Comparison of ENCODE assay signal across 29 cellular contexts in genomic region chr1:4056422-4056821, GRCh38.
"Had no signal": no experiment of that assay in that cellular context is flagged by ENCODE, and none has a peak within 500 bp of the region (broad histone marks: within the 10 kb centered on the region; RNA-seq: fewer than 3 reads in every experiment).

No MANE protein-coding gene starts in this region.

- H3K4me1 Mint-ChIP-seq: activated CD4-positive, alpha-beta T cell treated with anti-CD3 and anti-CD28 coated beads for 36 hours; activated CD4-positive, alpha-beta T cell treated with anti-CD3 and anti-CD28 coated beads, Interleukin-2, amount 10 ng/mL, durations not matched to agents 24 days and 14 days; activated CD8-positive, alpha-beta memory T cell treated with anti-CD3 and anti-CD28 coated beads, Interleukin-2, amount 10 ng/mL, durations not matched to agents 7 days and 5 days; activated naive CD4-positive, alpha-beta T cell treated with anti-CD3 and anti-CD28 coated beads, Interleukin-2, amount 10 ng/mL, durations not matched to agents 7 days and 5 days; activated naive CD8-positive, alpha-beta T cell treated with anti-CD3 and anti-CD28 coated beads, Interleukin-2, amount 10 ng/mL, durations not matched to agents 7 days and 5 days had no signal

- H3K36me3 ChIP-seq: brain microvascular endothelial cell, esophagus squamous epithelium, gastroesophageal sphincter, heart right ventricle had no signal

- H3K4me1 ChIP-seq: esophagus squamous epithelium, gastroesophageal sphincter, heart right ventricle had no signal

- H3K9me3 Mint-ChIP-seq: activated CD4-positive, alpha-beta memory T cell treated with anti-CD3 and anti-CD28 coated beads for 36 hours; activated CD4-positive, alpha-beta T cell treated with anti-CD3 and anti-CD28 coated beads, Interleukin-2, amount 10 ng/mL, durations not matched to agents 24 days and 14 days; activated naive CD4-positive, alpha-beta T cell treated with anti-CD3 and anti-CD28 coated beads, Interleukin-2, amount 10 ng/mL, durations not matched to agents 7 days and 5 days; activated naive CD4-positive, alpha-beta T cell treated with anti-CD3 and anti-CD28 coated beads, Interleukin-2, amount 50 U/mL, for 72 hours; activated naive CD8-positive, alpha-beta T cell treated with anti-CD3 and anti-CD28 coated beads, Interleukin-2, amount 10 ng/mL, durations not matched to agents 7 days and 5 days; activated T-helper 1 cell treated with anti-CD3 and anti-CD28 coated beads, Interleukin-12 subunit alpha, Interleukin-12 subunit beta, Interleukin-2, Interleukin-4 antibody, amounts not matched to agents 30 ng/mL and 10 ng/mL and 1 ng/mL, durations not matched to agents 14 hours and 24 hours and 36 hours; central memory CD8-positive, alpha-beta T cell; T-helper 2 cell treated with Interferon-gamma antibody and Interleukin-4, amounts not matched to agents 5 μg/mL and 100 μg/mL, for 36 hours had no signal

- H3K36me3 Mint-ChIP-seq: activated CD4-positive, alpha-beta memory T cell treated with anti-CD3 and anti-CD28 coated beads for 36 hours; activated CD8-positive, alpha-beta memory T cell treated with anti-CD3 and anti-CD28 coated beads, Interleukin-2, amount 10 ng/mL, durations not matched to agents 7 days and 5 days; activated naive CD4-positive, alpha-beta T cell treated with anti-CD3 and anti-CD28 coated beads, Interleukin-2, amount 10 ng/mL, durations not matched to agents 7 days and 5 days; activated naive CD4-positive, alpha-beta T cell treated with anti-CD3 and anti-CD28 coated beads, Interleukin-2, amount 50 U/mL, for 72 hours; activated naive CD8-positive, alpha-beta T cell treated with anti-CD3 and anti-CD28 coated beads, Interleukin-2, amount 10 ng/mL, durations not matched to agents 7 days and 5 days had no signal

- DNase-seq: activated CD4-positive, alpha-beta memory T cell treated with anti-CD3 and anti-CD28 coated beads for 36 hours; activated CD4-positive, alpha-beta T cell treated with anti-CD3 and anti-CD28 coated beads for 36 hours; activated CD4-positive, alpha-beta T cell treated with anti-CD3 and anti-CD28 coated beads, Interleukin-2, amount 10 ng/mL, durations not matched to agents 24 days and 14 days; activated CD4-positive, CD25-positive, alpha-beta regulatory T cell; activated CD4-positive, CD25-positive, alpha-beta regulatory T cell treated with anti-CD3 and anti-CD28 coated beads, Interleukin-2, amount 50 U/mL, for 72 hours; activated CD8-positive, alpha-beta memory T cell treated with anti-CD3 and anti-CD28 coated beads, Interleukin-2, amount 10 ng/mL, durations not matched to agents 7 days and 5 days; activated CD8-positive, alpha-beta memory T cell treated with anti-CD3 and anti-CD28 coated beads, Interleukin-2, amount 50 U/mL, for 4 hours; activated gamma-delta T cell; activated naive CD4-positive, alpha-beta T cell; activated naive CD4-positive, alpha-beta T cell treated with anti-CD3 and anti-CD28 coated beads, Interleukin-2, amount 10 ng/mL, durations not matched to agents 7 days and 5 days; activated naive CD8-positive, alpha-beta T cell treated with anti-CD3 and anti-CD28 coated beads, Interleukin-2, amount 10 ng/mL, durations not matched to agents 7 days and 5 days; activated T-cell treated with anti-CD3 and anti-CD28 coated beads, Interleukin-2, amount 50 U/mL, for 1 hour; activated T-cell treated with anti-CD3 and anti-CD28 coated beads, Interleukin-2, amount 50 U/mL, for 48 hours; anterior cingulate cortex; brain microvascular endothelial cell; effector CD8-positive, alpha-beta T cell; esophagus squamous epithelium; foreskin melanocyte; heart right ventricle; T-helper 1 cell; T-helper 17 cell; T1000 had no signal

- H3K27me3 ChIP-seq: brain microvascular endothelial cell had no signal

- H3K4me3 ChIP-seq: esophagus squamous epithelium, gastroesophageal sphincter, heart right ventricle had no signal

- ATAC-seq: activated CD4-positive, alpha-beta T cell treated with anti-CD3 and anti-CD28 coated beads for 36 hours; activated CD8-positive, alpha-beta memory T cell treated with anti-CD3 and anti-CD28 coated beads, Interleukin-2, amount 10 ng/mL, durations not matched to agents 7 days and 5 days; activated CD8-positive, alpha-beta T cell treated with anti-CD3 and anti-CD28 coated beads, Interleukin-2, amount 10 ng/mL, durations not matched to agents 7 days and 5 days; activated naive CD4-positive, alpha-beta T cell treated with anti-CD3 and anti-CD28 coated beads, Interleukin-2, amount 50 U/mL, for 72 hours; gastroesophageal sphincter; heart right ventricle; T-helper 17 cell had no signal

- H3K27ac ChIP-seq: brain microvascular endothelial cell, epithelial cell of prostate, esophagus squamous epithelium, gastroesophageal sphincter, heart right ventricle had no signal

- H3K4me3 Mint-ChIP-seq: activated CD4-positive, alpha-beta memory T cell treated with anti-CD3 and anti-CD28 coated beads for 36 hours; activated CD4-positive, alpha-beta T cell treated with anti-CD3 and anti-CD28 coated beads for 36 hours; activated CD4-positive, alpha-beta T cell treated with anti-CD3 and anti-CD28 coated beads, Interleukin-2, amount 10 ng/mL, durations not matched to agents 24 days and 14 days; activated CD8-positive, alpha-beta memory T cell treated with anti-CD3 and anti-CD28 coated beads, Interleukin-2, amount 10 ng/mL, durations not matched to agents 7 days and 5 days; activated CD8-positive, alpha-beta T cell treated with anti-CD3 and anti-CD28 coated beads, Interleukin-2, amount 10 ng/mL, durations not matched to agents 7 days and 5 days; activated naive CD4-positive, alpha-beta T cell treated with anti-CD3 and anti-CD28 coated beads, Interleukin-2, amount 10 ng/mL, durations not matched to agents 7 days and 5 days; activated naive CD8-positive, alpha-beta T cell treated with anti-CD3 and anti-CD28 coated beads, Interleukin-2, amount 10 ng/mL, durations not matched to agents 7 days and 5 days; activated T-helper 1 cell treated with anti-CD3 and anti-CD28 coated beads, Interleukin-12 subunit alpha, Interleukin-12 subunit beta, Interleukin-2, Interleukin-4 antibody, amounts not matched to agents 30 ng/mL and 10 ng/mL and 1 ng/mL, durations not matched to agents 14 hours and 24 hours and 36 hours; central memory CD8-positive, alpha-beta T cell; T-helper 17 cell; T-helper 2 cell treated with Interferon-gamma antibody and Interleukin-4, amounts not matched to agents 5 μg/mL and 100 μg/mL, for 36 hours had no signal

- H3K9me3 ChIP-seq: esophagus squamous epithelium, gastroesophageal sphincter, heart right ventricle had no signal

- H3K27ac Mint-ChIP-seq: activated CD4-positive, alpha-beta memory T cell treated with anti-CD3 and anti-CD28 coated beads for 36 hours; activated CD4-positive, alpha-beta T cell treated with anti-CD3 and anti-CD28 coated beads for 36 hours; activated CD4-positive, alpha-beta T cell treated with anti-CD3 and anti-CD28 coated beads, Interleukin-2, amount 10 ng/mL, durations not matched to agents 24 days and 14 days; activated CD8-positive, alpha-beta memory T cell treated with anti-CD3 and anti-CD28 coated beads, Interleukin-2, amount 10 ng/mL, durations not matched to agents 7 days and 5 days; activated CD8-positive, alpha-beta T cell treated with anti-CD3 and anti-CD28 coated beads, Interleukin-2, amount 10 ng/mL, durations not matched to agents 7 days and 5 days; activated naive CD4-positive, alpha-beta T cell treated with anti-CD3 and anti-CD28 coated beads, Interleukin-2, amount 10 ng/mL, durations not matched to agents 7 days and 5 days; activated naive CD4-positive, alpha-beta T cell treated with anti-CD3 and anti-CD28 coated beads, Interleukin-2, amount 50 U/mL, for 72 hours; activated naive CD8-positive, alpha-beta T cell treated with anti-CD3 and anti-CD28 coated beads, Interleukin-2, amount 10 ng/mL, durations not matched to agents 7 days and 5 days; activated T-helper 1 cell treated with anti-CD3 and anti-CD28 coated beads, Interleukin-12 subunit alpha, Interleukin-12 subunit beta, Interleukin-2, Interleukin-4 antibody, amounts not matched to agents 30 ng/mL and 10 ng/mL and 1 ng/mL, durations not matched to agents 14 hours and 24 hours and 36 hours; T-helper 17 cell; T-helper 2 cell treated with Interferon-gamma antibody and Interleukin-4, amounts not matched to agents 5 μg/mL and 100 μg/mL, for 36 hours had no signal

- H3K27me3 Mint-ChIP-seq: activated CD4-positive, alpha-beta T cell treated with anti-CD3 and anti-CD28 coated beads, Interleukin-2, amount 10 ng/mL, durations not matched to agents 24 days and 14 days; activated CD8-positive, alpha-beta memory T cell treated with anti-CD3 and anti-CD28 coated beads, Interleukin-2, amount 10 ng/mL, durations not matched to agents 7 days and 5 days; activated naive CD8-positive, alpha-beta T cell treated with anti-CD3 and anti-CD28 coated beads, Interleukin-2, amount 10 ng/mL, durations not matched to agents 7 days and 5 days had no signal
